8 cellular contexts compared by ENCODE assay signal in the genomic region with DNA sequence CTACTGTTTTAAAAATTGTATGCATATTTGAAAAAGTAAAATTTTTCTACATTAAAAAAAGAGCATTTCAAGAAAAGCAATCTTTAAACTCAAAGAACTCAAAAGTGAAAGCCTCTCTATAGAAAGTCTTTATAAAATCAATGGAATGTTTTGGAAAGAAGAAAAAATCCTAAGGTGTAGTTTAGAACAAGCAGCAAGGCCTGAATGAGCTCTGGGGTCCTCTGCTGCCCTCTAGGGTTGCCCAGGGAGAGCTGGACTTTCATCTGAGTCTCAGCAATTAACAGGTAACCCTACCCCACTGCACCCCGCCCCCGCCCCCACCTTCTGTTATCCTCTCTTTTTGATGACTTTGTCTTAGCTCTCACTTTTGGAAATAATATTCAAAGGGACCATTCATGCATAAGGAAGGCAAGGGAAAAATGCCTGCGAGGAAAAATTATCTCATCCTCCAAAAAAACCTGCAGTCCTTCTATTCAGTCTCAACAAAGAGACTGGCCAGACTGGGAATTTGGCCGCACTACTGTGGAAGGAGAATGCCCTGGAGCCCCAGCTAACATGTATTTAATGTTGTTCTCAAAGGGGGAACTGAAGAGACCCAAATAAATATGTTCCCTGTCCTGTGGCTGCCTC. TPM values are rescaled to one million over a fixed set of nuclear protein-coding genes. Genes with fewer than 3 reads are reported as not detected.
DNase-seq lines count a peak whose midpoint lies in the region; ATAC-seq and TF ChIP-seq lines count a peak whose summit lies in the region.

No MANE protein-coding gene starts in this region.

- peak; percentile 64 for DNase-seq in GM13976 (ENCODE audit: low spot score)
- DNase-seq in NCI-H226: peak; percentile 2
- DNase-seq in activated naive CD8-positive, alpha-beta T cell treated with anti-CD3 and anti-CD28 coated beads, Interleukin-2, amount 50 U/mL, for 24 hours: peak; percentile 46
- peak; percentile 41 for DNase-seq in left ventricle myocardium superior
- DNase-seq in stimulated activated CD4-positive, alpha-beta T cell treated with anti-CD3 and anti-CD28 coated beads, Interleukin-15, amount 100 ng/mL, for 24 hours: peak; percentile 23

- no peak overlapping the region for H3K27ac ChIP-seq in C4-2B

- TF ChIP-seq CTCF in C4-2B (conservative IDR thresholded peaks at IDR 0.05) (peak; percentile 77), GM13976 (IDR thresholded peaks at IDR 0.05; ENCODE audit: borderline replicate concordance, control extremely low read depth, extremely low read depth, insufficient read depth, missing control alignments) (peak; percentile 67)

- H3K4me1 Mint-ChIP-seq in activated naive CD8-positive, alpha-beta T cell treated with anti-CD3 and anti-CD28 coated beads, Interleukin-2, amount 50 U/mL, for 24 hours: peaks cover 48% of the 10 kb centered on the region

- intact Hi-C loops in left ventricle myocardium superior (cut with micrococcal nuclease): no loop called here

- H3K27ac Mint-ChIP-seq in activated naive CD8-positive, alpha-beta T cell treated with anti-CD3 and anti-CD28 coated beads, Interleukin-2, amount 50 U/mL, for 24 hours: no peak overlapping the region

- H3K9me3 Mint-ChIP-seq in activated naive CD8-positive, alpha-beta T cell treated with anti-CD3 and anti-CD28 coated beads, Interleukin-2, amount 50 U/mL, for 24 hours: no peaks in the 10 kb centered on the region

- no peak for ATAC-seq in activated naive CD8-positive, alpha-beta T cell treated with anti-CD3 and anti-CD28 coated beads, Interleukin-2, amount 50 U/mL, for 24 hours
- ATAC-seq in left ventricle myocardium superior: peak; percentile 43
- ATAC-seq in HG02840 (IDR thresholded peaks at IDR 0.05; ENCODE audit: low FRiP score, unreplicated experiment): no peak
- ATAC-seq in GM18868 (IDR thresholded peaks at IDR 0.05; ENCODE audit: unreplicated experiment): no peak

- no peaks in the 10 kb centered on the region for H3K27me3 Mint-ChIP-seq in activated naive CD8-positive, alpha-beta T cell treated with anti-CD3 and anti-CD28 coated beads, Interleukin-2, amount 50 U/mL, for 24 hours

- in situ Hi-C loops in GM13976 (cut with MboI; ENCODE audit: low sequenced_read_pairs, unreplicated experiment): no loop called here

- peaks cover 26% of the 10 kb centered on the region for H3K36me3 Mint-ChIP-seq in activated naive CD8-positive, alpha-beta T cell treated with anti-CD3 and anti-CD28 coated beads, Interleukin-2, amount 50 U/mL, for 24 hours (ENCODE audit: low read depth)

- H3K4me3 Mint-ChIP-seq in activated naive CD8-positive, alpha-beta T cell treated with anti-CD3 and anti-CD28 coated beads, Interleukin-2, amount 50 U/mL, for 24 hours: no peak overlapping the region

RNA-seq across cellular contexts. Expression of a gene that starts 24.1 kb away (rescaled TPM):
- total RNA-seq in left ventricle myocardium superior: 194 TPM

RNA-seq across cellular contexts. Expression of a gene that starts 53.1 kb away (rescaled TPM):
- total RNA-seq in left ventricle myocardium superior: 4,849 TPM

Comparison
In these comparisons a context has a peak if more than half of its experiments do, and no peak if none do; other contexts are left out.
1. DNase-seq: peak in every context shown above with its lines; median percentile 64 in GM13976; 46 in activated naive CD8-positive, alpha-beta T cell treated with anti-CD3 and anti-CD28 coated beads, Interleukin-2, amount 50 U/mL, for 24 hours; 41 in left ventricle myocardium superior; 23 in stimulated activated CD4-positive, alpha-beta T cell treated with anti-CD3 and anti-CD28 coated beads, Interleukin-15, amount 100 ng/mL, for 24 hours; 2 in NCI-H226.